Comparison of ENCODE assay signal across 1 cellular context in the genomic region with DNA sequence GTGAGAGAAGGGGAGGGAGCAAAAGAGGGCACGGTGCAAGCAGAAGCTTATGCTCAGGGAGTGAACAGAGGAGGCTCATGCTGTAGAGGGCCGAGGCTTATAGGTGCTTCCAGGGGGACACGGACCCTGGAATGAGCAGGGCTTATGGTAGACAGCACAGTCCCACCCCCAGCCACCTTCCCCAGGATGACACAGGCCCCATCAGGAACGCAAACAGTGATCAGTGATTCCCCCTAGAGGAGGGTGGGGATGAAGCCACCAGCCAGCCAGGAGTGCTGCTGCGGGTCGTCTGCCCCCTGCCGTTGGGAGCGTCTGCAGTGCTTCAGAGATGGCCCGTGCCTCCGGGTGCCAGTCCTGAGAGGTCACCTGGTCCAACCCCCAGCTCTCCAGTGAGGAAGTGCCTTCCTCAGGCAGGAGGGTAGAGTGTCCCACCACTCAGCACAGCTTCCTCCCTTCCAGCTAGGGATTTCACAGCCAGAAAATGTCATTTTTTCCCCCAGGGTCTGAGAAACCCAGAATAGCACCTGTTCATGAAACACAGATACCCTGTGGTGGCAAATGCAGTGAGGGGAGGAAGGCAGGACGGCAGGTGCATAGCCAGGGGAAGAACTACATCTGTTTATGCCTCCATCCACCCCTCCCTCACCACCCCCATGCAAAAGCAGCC.
TF ChIP-seq lines count a peak whose summit lies in the region.

No MANE protein-coding gene starts in this region.

TF ChIP-seq in HepG2, 621 proteins besides CTCF, POLR2A, EP300 and RAD21 (continued from another document and continues in another):
- TF ChIP-seq, protein P1, sequence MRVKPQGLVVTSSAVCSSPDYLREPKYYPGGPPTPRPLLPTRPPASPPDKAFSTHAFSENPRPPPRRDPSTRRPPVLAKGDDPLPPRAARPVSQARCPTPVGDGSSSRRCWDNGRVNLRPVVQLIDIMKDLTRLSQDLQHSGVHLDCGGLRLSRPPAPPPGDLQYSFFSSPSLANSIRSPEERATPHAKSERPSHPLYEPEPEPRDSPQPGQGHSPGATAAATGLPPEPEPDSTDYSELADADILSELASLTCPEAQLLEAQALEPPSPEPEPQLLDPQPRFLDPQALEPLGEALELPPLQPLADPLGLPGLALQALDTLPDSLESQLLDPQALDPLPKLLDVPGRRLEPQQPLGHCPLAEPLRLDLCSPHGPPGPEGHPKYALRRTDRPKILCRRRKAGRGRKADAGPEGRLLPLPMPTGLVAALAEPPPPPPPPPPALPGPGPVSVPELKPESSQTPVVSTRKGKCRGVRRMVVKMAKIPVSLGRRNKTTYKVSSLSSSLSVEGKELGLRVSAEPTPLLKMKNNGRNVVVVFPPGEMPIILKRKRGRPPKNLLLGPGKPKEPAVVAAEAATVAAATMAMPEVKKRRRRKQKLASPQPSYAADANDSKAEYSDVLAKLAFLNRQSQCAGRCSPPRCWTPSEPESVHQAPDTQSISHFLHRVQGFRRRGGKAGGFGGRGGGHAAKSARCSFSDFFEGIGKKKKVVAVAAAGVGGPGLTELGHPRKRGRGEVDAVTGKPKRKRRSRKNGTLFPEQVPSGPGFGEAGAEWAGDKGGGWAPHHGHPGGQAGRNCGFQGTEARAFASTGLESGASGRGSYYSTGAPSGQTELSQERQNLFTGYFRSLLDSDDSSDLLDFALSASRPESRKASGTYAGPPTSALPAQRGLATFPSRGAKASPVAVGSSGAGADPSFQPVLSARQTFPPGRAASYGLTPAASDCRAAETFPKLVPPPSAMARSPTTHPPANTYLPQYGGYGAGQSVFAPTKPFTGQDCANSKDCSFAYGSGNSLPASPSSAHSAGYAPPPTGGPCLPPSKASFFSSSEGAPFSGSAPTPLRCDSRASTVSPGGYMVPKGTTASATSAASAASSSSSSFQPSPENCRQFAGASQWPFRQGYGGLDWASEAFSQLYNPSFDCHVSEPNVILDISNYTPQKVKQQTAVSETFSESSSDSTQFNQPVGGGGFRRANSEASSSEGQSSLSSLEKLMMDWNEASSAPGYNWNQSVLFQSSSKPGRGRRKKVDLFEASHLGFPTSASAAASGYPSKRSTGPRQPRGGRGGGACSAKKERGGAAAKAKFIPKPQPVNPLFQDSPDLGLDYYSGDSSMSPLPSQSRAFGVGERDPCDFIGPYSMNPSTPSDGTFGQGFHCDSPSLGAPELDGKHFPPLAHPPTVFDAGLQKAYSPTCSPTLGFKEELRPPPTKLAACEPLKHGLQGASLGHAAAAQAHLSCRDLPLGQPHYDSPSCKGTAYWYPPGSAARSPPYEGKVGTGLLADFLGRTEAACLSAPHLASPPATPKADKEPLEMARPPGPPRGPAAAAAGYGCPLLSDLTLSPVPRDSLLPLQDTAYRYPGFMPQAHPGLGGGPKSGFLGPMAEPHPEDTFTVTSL (CRISPR knock-in tag; IDR thresholded peaks at IDR 0.05; ENCODE audit: borderline replicate concordance) = no peak
- no peak for TF ChIP-seq NFYB (CRISPR knock-in tag; IDR thresholded peaks at IDR 0.05)
- peak; percentile 66 for TF ChIP-seq RBM39 (IDR thresholded peaks at IDR 0.05; ENCODE audit: low read depth, low read length, poor library complexity, severe bottlenecking)
- TF ChIP-seq NFE2L2 (IDR thresholded peaks at IDR 0.05; ENCODE audit: low read length) = no peak
- no peak for TF ChIP-seq KMT2B (CRISPR knock-in tag; IDR thresholded peaks at IDR 0.05)
- TF ChIP-seq, protein P2, sequence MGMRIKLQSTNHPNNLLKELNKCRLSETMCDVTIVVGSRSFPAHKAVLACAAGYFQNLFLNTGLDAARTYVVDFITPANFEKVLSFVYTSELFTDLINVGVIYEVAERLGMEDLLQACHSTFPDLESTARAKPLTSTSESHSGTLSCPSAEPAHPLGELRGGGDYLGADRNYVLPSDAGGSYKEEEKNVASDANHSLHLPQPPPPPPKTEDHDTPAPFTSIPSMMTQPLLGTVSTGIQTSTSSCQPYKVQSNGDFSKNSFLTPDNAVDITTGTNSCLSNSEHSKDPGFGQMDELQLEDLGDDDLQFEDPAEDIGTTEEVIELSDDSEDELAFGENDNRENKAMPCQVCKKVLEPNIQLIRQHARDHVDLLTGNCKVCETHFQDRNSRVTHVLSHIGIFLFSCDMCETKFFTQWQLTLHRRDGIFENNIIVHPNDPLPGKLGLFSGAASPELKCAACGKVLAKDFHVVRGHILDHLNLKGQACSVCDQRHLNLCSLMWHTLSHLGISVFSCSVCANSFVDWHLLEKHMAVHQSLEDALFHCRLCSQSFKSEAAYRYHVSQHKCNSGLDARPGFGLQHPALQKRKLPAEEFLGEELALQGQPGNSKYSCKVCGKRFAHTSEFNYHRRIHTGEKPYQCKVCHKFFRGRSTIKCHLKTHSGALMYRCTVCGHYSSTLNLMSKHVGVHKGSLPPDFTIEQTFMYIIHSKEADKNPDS (CRISPR knock-in tag; IDR thresholded peaks at IDR 0.05) = no peak
- no peak for TF ChIP-seq ZNF713 (CRISPR knock-in tag; IDR thresholded peaks at IDR 0.05)
- TF ChIP-seq NFYC (CRISPR knock-in tag; IDR thresholded peaks at IDR 0.05) = no peak
- TF ChIP-seq, protein P3, sequence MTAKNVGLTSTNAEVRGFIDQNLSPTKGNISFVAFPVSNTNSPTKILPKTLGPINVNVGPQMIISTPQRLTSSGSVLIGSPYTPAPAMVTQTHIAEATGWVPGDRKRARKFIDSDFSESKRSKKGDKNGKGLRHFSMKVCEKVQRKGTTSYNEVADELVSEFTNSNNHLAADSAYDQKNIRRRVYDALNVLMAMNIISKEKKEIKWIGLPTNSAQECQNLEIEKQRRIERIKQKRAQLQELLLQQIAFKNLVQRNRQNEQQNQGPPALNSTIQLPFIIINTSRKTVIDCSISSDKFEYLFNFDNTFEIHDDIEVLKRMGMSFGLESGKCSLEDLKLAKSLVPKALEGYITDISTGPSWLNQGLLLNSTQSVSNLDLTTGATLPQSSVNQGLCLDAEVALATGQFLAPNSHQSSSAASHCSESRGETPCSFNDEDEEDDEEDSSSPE (CRISPR knock-in tag; IDR thresholded peaks at IDR 0.05) = no peak
- no peak for TF ChIP-seq NKX3-1 (CRISPR knock-in tag; IDR thresholded peaks at IDR 0.05)
- TF ChIP-seq, protein P4, sequence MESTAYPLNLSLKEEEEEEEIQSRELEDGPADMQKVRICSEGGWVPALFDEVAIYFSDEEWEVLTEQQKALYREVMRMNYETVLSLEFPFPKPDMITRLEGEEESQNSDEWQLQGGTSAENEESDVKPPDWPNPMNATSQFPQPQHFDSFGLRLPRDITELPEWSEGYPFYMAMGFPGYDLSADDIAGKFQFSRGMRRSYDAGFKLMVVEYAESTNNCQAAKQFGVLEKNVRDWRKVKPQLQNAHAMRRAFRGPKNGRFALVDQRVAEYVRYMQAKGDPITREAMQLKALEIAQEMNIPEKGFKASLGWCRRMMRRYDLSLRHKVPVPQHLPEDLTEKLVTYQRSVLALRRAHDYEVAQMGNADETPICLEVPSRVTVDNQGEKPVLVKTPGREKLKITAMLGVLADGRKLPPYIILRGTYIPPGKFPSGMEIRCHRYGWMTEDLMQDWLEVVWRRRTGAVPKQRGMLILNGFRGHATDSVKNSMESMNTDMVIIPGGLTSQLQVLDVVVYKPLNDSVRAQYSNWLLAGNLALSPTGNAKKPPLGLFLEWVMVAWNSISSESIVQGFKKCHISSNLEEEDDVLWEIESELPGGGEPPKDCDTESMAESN (CRISPR knock-in tag; conservative IDR thresholded peaks at IDR 0.05) = no peak
- TF ChIP-seq DMAP1 (CRISPR knock-in tag; IDR thresholded peaks at IDR 0.05) = no peak
- peak; percentile 52; the same call in 1 of the 2 replicates for TF ChIP-seq ZFX (CRISPR knock-in tag; IDR thresholded peaks at IDR 0.05; ENCODE audit: low read depth)
- no peak for TF ChIP-seq ZNF451 (CRISPR knock-in tag; IDR thresholded peaks at IDR 0.05)
- TF ChIP-seq RARA (CRISPR knock-in tag; IDR thresholded peaks at IDR 0.05) = no peak
- no peak for TF ChIP-seq TCF7 (IDR thresholded peaks at IDR 0.05; ENCODE audit: low read depth)
- TF ChIP-seq EZH2 (conservative IDR thresholded peaks at IDR 0.05; ENCODE audit: low read depth, low read length) = no peak
- no peak for TF ChIP-seq SIN3A (IDR thresholded peaks at IDR 0.05; ENCODE audit: borderline replicate concordance, low read depth, low read length)
- no peak for TF ChIP-seq ZNF703 (CRISPR knock-in tag; IDR thresholded peaks at IDR 0.05; ENCODE audit: borderline replicate concordance)
- TF ChIP-seq, protein P5, sequence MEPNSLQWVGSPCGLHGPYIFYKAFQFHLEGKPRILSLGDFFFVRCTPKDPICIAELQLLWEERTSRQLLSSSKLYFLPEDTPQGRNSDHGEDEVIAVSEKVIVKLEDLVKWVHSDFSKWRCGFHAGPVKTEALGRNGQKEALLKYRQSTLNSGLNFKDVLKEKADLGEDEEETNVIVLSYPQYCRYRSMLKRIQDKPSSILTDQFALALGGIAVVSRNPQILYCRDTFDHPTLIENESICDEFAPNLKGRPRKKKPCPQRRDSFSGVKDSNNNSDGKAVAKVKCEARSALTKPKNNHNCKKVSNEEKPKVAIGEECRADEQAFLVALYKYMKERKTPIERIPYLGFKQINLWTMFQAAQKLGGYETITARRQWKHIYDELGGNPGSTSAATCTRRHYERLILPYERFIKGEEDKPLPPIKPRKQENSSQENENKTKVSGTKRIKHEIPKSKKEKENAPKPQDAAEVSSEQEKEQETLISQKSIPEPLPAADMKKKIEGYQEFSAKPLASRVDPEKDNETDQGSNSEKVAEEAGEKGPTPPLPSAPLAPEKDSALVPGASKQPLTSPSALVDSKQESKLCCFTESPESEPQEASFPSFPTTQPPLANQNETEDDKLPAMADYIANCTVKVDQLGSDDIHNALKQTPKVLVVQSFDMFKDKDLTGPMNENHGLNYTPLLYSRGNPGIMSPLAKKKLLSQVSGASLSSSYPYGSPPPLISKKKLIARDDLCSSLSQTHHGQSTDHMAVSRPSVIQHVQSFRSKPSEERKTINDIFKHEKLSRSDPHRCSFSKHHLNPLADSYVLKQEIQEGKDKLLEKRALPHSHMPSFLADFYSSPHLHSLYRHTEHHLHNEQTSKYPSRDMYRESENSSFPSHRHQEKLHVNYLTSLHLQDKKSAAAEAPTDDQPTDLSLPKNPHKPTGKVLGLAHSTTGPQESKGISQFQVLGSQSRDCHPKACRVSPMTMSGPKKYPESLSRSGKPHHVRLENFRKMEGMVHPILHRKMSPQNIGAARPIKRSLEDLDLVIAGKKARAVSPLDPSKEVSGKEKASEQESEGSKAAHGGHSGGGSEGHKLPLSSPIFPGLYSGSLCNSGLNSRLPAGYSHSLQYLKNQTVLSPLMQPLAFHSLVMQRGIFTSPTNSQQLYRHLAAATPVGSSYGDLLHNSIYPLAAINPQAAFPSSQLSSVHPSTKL (CRISPR knock-in tag; IDR thresholded peaks at IDR 0.05) = 0 out of 2 replicates have a peak, but pooled peaks have one; percentile 20
- no peak for TF ChIP-seq KDM1A (CRISPR knock-in tag; IDR thresholded peaks at IDR 0.05)
- TF ChIP-seq, protein P6, sequence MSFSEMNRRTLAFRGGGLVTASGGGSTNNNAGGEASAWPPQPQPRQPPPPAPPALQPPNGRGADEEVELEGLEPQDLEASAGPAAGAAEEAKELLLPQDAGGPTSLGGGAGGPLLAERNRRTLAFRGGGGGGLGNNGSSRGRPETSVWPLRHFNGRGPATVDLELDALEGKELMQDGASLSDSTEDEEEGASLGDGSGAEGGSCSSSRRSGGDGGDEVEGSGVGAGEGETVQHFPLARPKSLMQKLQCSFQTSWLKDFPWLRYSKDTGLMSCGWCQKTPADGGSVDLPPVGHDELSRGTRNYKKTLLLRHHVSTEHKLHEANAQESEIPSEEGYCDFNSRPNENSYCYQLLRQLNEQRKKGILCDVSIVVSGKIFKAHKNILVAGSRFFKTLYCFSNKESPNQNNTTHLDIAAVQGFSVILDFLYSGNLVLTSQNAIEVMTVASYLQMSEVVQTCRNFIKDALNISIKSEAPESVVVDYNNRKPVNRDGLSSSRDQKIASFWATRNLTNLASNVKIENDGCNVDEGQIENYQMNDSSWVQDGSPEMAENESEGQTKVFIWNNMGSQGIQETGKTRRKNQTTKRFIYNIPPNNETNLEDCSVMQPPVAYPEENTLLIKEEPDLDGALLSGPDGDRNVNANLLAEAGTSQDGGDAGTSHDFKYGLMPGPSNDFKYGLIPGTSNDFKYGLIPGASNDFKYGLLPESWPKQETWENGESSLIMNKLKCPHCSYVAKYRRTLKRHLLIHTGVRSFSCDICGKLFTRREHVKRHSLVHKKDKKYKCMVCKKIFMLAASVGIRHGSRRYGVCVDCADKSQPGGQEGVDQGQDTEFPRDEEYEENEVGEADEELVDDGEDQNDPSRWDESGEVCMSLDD (CRISPR knock-in tag; IDR thresholded peaks at IDR 0.05; ENCODE audit: borderline replicate concordance) = no peak
- TF ChIP-seq ZNF768 (CRISPR knock-in tag; IDR thresholded peaks at IDR 0.05) = no peak
- no peak for TF ChIP-seq RAD51 (IDR thresholded peaks at IDR 0.05; ENCODE audit: borderline replicate concordance)
- 0 out of 2 replicates have a peak, but pooled peaks have one; percentile 23 for TF ChIP-seq MEF2D (CRISPR knock-in tag; IDR thresholded peaks at IDR 0.05)
- TF ChIP-seq ZNF652 (CRISPR knock-in tag; IDR thresholded peaks at IDR 0.05; ENCODE audit: borderline replicate concordance, low read depth) = no peak
- no peak for TF ChIP-seq ZFP36L1 (CRISPR knock-in tag; IDR thresholded peaks at IDR 0.05)
- TF ChIP-seq, protein P7, sequence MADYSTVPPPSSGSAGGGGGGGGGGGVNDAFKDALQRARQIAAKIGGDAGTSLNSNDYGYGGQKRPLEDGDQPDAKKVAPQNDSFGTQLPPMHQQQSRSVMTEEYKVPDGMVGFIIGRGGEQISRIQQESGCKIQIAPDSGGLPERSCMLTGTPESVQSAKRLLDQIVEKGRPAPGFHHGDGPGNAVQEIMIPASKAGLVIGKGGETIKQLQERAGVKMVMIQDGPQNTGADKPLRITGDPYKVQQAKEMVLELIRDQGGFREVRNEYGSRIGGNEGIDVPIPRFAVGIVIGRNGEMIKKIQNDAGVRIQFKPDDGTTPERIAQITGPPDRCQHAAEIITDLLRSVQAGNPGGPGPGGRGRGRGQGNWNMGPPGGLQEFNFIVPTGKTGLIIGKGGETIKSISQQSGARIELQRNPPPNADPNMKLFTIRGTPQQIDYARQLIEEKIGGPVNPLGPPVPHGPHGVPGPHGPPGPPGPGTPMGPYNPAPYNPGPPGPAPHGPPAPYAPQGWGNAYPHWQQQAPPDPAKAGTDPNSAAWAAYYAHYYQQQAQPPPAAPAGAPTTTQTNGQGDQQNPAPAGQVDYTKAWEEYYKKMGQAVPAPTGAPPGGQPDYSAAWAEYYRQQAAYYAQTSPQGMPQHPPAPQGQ (CRISPR knock-in tag; IDR thresholded peaks at IDR 0.05; ENCODE audit: borderline replicate concordance) = no peak
- no peak for TF ChIP-seq ZNF160 (CRISPR knock-in tag; IDR thresholded peaks at IDR 0.05)
- TF ChIP-seq FOXK2 (IDR thresholded peaks at IDR 0.05) = no peak
- TF ChIP-seq ZNF24 (IDR thresholded peaks at IDR 0.05) = no peak
- TF ChIP-seq NR2F2 (IDR thresholded peaks at IDR 0.05; ENCODE audit: borderline replicate concordance, low read depth) = no peak
- 0 out of 2 replicates have a peak, but pooled peaks have one; percentile 31 for TF ChIP-seq SAFB2 (CRISPR knock-in tag; IDR thresholded peaks at IDR 0.05; ENCODE audit: borderline replicate concordance, low read depth)
- TF ChIP-seq, protein P8, sequence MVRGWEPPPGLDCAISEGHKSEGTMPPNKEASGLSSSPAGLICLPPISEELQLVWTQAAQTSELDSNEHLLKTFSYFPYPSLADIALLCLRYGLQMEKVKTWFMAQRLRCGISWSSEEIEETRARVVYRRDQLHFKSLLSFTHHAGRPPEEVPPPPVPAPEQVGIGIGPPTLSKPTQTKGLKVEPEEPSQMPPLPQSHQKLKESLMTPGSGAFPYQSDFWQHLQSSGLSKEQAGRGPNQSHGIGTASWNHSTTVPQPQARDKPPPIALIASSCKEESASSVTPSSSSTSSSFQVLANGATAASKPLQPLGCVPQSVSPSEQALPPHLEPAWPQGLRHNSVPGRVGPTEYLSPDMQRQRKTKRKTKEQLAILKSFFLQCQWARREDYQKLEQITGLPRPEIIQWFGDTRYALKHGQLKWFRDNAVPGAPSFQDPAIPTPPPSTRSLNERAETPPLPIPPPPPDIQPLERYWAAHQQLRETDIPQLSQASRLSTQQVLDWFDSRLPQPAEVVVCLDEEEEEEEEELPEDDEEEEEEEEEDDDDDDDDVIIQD (CRISPR knock-in tag; IDR thresholded peaks at IDR 0.05; ENCODE audit: low read depth) = no peak
- TF ChIP-seq FOSL2 (CRISPR knock-in tag; IDR thresholded peaks at IDR 0.05) = peak; percentile 17; the same call in 1 of the 2 replicates
